Comparison of ENCODE assay signal across 16 cellular contexts in genomic region chr7:22612776-22613175, GRCh38.
DNase-seq lines count a peak whose midpoint lies in the region; ATAC-seq lines count a peak whose summit lies in the region.
"Had no signal": no experiment of that assay in that cellular context is flagged by ENCODE, and none has a peak within 500 bp of the region (broad histone marks: within the 10 kb centered on the region; RNA-seq: fewer than 3 reads in every experiment).

No MANE protein-coding gene starts in this region.

- peaks cover 4% of the 10 kb centered on the region for H3K9me3 Mint-ChIP-seq in stimulated activated memory B cell treated with anti-CD40 and anti-IgM and Interleukin-4, amounts not matched to agents 10 μg/mL and 1 μg/mL and 100 μg/mL, for 72 hours

- no peak overlapping the region for H3K4me3 ChIP-seq in adipocyte (ENCODE audit: low read length)
- H3K4me3 ChIP-seq: PC-9 had no signal

- peaks cover 7% of the 10 kb centered on the region for H3K4me1 ChIP-seq in adipocyte (ENCODE audit: control insufficient read depth, insufficient read depth, low read length)
- H3K4me1 ChIP-seq: Caco-2 had no signal

- ATAC-seq in GM21390 (IDR thresholded peaks at IDR 0.05; ENCODE audit: unreplicated experiment) = peak; percentile 53
- peak; percentile 46 for ATAC-seq in HG02973 (IDR thresholded peaks at IDR 0.05; ENCODE audit: unreplicated experiment)
- peak; percentile 65 for ATAC-seq in stimulated activated memory B cell treated with anti-CD40 and anti-IgM and Interleukin-4, amounts not matched to agents 10 μg/mL and 1 μg/mL and 100 μg/mL, for 72 hours

- H3K27me3 ChIP-seq in adipocyte (replicated peaks; ENCODE audit: control insufficient read depth, insufficient read depth, low read length) = no peaks in the 10 kb centered on the region

- H3K4me1 Mint-ChIP-seq in stimulated activated memory B cell treated with anti-CD40 and anti-IgM and Interleukin-4, amounts not matched to agents 10 μg/mL and 1 μg/mL and 100 μg/mL, for 72 hours = peaks cover 33% of the 10 kb centered on the region

- peaks cover 6% of the 10 kb centered on the region for H3K9me3 ChIP-seq in adipocyte (ENCODE audit: control insufficient read depth, low read length)

- H3K27me3 Mint-ChIP-seq in stimulated activated memory B cell treated with anti-CD40 and anti-IgM and Interleukin-4, amounts not matched to agents 10 μg/mL and 1 μg/mL and 100 μg/mL, for 72 hours = no peaks in the 10 kb centered on the region

- peak overlapping the region; percentile 38 for H3K27ac Mint-ChIP-seq in stimulated activated memory B cell treated with anti-CD40 and anti-IgM and Interleukin-4, amounts not matched to agents 10 μg/mL and 1 μg/mL and 100 μg/mL, for 72 hours

- peaks cover 14% of the 10 kb centered on the region for H3K36me3 Mint-ChIP-seq in stimulated activated memory B cell treated with anti-CD40 and anti-IgM and Interleukin-4, amounts not matched to agents 10 μg/mL and 1 μg/mL and 100 μg/mL, for 72 hours

- H3K9ac ChIP-seq in adipocyte (ENCODE audit: low read length) = peak overlapping the region; percentile 23

- no peak for DNase-seq in adipocyte (ENCODE audit: low read depth)
- DNase-seq in kidney tubule cell (ENCODE audit: low spot score) = no peak
- DNase-seq in NCI-H2029 (lab: John Stamatoyannopoulos, UW) = no peak
- DNase-seq in activated CD4-positive, alpha-beta T cell treated with anti-CD3 and anti-CD28 coated beads, Interleukin-2, amount 50 U/mL, for 48 hours = no peak
- DNase-seq: ACHN, AML-193, Caco-2, DMS153, EL, GOT3, NCI-H187, NCI-H526 treated with DMSO at 0.1 percent for 48 hours, PC-9 had no signal

- peak overlapping the region; percentile 2 for H3K4me3 Mint-ChIP-seq in stimulated activated memory B cell treated with anti-CD40 and anti-IgM and Interleukin-4, amounts not matched to agents 10 μg/mL and 1 μg/mL and 100 μg/mL, for 72 hours

- H3K36me3 ChIP-seq in adipocyte (ENCODE audit: control insufficient read depth, insufficient read depth, low read length, severe bottlenecking) = no peaks in the 10 kb centered on the region
